Comparison of ENCODE assay signal across 8 cellular contexts in genomic region chr6:31795616-31796298, GRCh38. TPM values are rescaled to one million over a fixed set of nuclear protein-coding genes. Genes with fewer than 3 reads are reported as not detected.
DNase-seq lines count a peak whose midpoint lies in the region; ATAC-seq, FAIRE-seq and TF ChIP-seq lines count a peak whose summit lies in the region.

Gene VARS1 (minus strand): TSS chr6:31795752. CDS start chr6:31795217, 535 bp downstream.

- peak; percentile 43 for TF ChIP-seq POLR2A in GM10847 (IDR thresholded peaks at IDR 0.05; ENCODE audit: extremely low read depth, insufficient read length)

- intact Hi-C loops in T-helper 1 cell treated with Interleukin-12 subunit alpha and Interleukin-12 subunit beta and Interleukin-4 antibody, amounts not matched to agents 30 ng/mL and 1 ng/mL, for 36 hours (cut with micrococcal nuclease), result loop anchor here (1.0 to 10.0 kb wide), 6 partner anchors 19 to 301 kb away; partner anchors contain the start of genes HSPA1A, HSPA1L, MICB and NEU1
- intact Hi-C loops in left ventricle myocardium inferior (cut with micrococcal nuclease), result no loop called here

- peak; percentile 90 for TF ChIP-seq CTCF in left ventricle myocardium inferior (IDR thresholded peaks at IDR 0.05; ENCODE audit: borderline replicate concordance)

- H3K36me3 ChIP-seq in left ventricle myocardium inferior, result peaks cover 20% of the 10 kb centered on the region

- H3K4me3 ChIP-seq in left ventricle myocardium inferior, result peak within 1 kb of the TSS; percentile 99

- FAIRE-seq in urothelium cell line (lab: Jason Lieb, UNC), result no peak

- DNase-seq in NCI-H1436 (lab: John Stamatoyannopoulos, UW) (peak; percentile 79), amniotic epithelial cell (ENCODE audit: low read depth) (peak; percentile 87), left ventricle myocardium inferior (peak; percentile 94), pulmonary artery endothelial cell (ENCODE audit: low read depth, low spot score) (peak; percentile 54), urothelium cell line (ENCODE audit: low spot score) (peak; percentile 97)

- H3K27ac ChIP-seq in left ventricle myocardium inferior (replicated peaks), result peak within 1 kb of the TSS; percentile 99

- ATAC-seq in HG02642 (IDR thresholded peaks at IDR 0.05; ENCODE audit: poor library complexity, unreplicated experiment), result peak; percentile 78

- no peaks in the 10 kb centered on the region for H3K9me3 ChIP-seq in left ventricle myocardium inferior (replicated peaks)

- peaks cover 21% of the 10 kb centered on the region for H3K4me1 ChIP-seq in left ventricle myocardium inferior

- no peaks in the 10 kb centered on the region for H3K27me3 ChIP-seq in left ventricle myocardium inferior (ENCODE audit: low read depth)

RNA-seq across cellular contexts. Expression of gene VARS1, which starts in this region (rescaled TPM):
- total RNA-seq in T-helper 1 cell treated with Interleukin-12 subunit alpha and Interleukin-12 subunit beta and Interleukin-4 antibody, amounts not matched to agents 30 ng/mL and 1 ng/mL, for 36 hours, result 77.4 and 78.9 TPM in 2 replicates
- total RNA-seq in left ventricle myocardium inferior, result 20.0 TPM
- total RNA-seq in pulmonary artery endothelial cell, result 73.2 and 74.0 TPM in 2 replicates

Comparison
In these comparisons a context has a peak if more than half of its experiments do, and no peak if none do; other contexts are left out.
1. Peak in every context shown above with its lines: DNase-seq, ATAC-seq, H3K4me3 ChIP-seq and H3K27ac ChIP-seq.